In the genomic region with DNA sequence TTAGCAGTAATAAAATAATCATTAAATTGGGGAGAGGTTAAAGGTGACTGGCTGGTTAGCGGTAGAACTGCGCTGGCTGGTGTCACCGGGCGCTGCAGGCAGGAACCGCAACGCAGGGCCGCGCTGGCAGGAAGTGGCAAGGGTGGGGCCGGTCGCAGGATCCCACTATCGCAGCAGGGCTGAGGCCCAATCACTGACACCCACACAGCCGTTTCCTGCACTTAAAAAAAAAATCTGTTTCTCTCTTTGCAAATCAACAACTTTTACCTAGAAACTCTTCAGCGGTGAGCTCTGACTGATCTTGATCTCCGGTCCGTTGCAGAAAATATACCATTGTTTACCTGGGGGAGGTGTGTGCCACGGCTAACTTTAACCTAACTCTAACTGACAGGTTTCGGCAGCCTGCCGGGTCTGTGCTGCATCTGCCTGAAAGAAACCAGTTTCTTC, we compare ENCODE assay signal across 9 cellular contexts. TPM values are rescaled to one million over a fixed set of nuclear protein-coding genes. Genes with fewer than 3 reads are reported as not detected.
DNase-seq lines count a peak whose midpoint lies in the region; ATAC-seq, FAIRE-seq and TF ChIP-seq lines count a peak whose summit lies in the region.
"Had no signal": no experiment of that assay in that cellular context is flagged by ENCODE, and none has a peak within 500 bp of the region (broad histone marks: within the 10 kb centered on the region; RNA-seq: fewer than 3 reads in every experiment).

No MANE protein-coding gene starts in this region.

- ATAC-seq in HG03575 (IDR thresholded peaks at IDR 0.05; ENCODE audit: extremely low read depth, insufficient number of reproducible peaks, low FRiP score, unreplicated experiment) (peak; percentile 27), gastrocnemius medialis (no peak)
- ATAC-seq in activated CD8-positive, alpha-beta memory T cell treated with anti-CD3 and anti-CD28 coated beads, Interleukin-2, amount 10 ng/mL, durations not matched to agents 7 days and 5 days: peak; percentile 63
- peak; percentile 89 for ATAC-seq in stimulated activated memory B cell treated with anti-CD40 and anti-IgM and Interleukin-4, amounts not matched to agents 10 μg/mL and 1 μg/mL and 100 μg/mL, for 72 hours

- peaks cover 26% of the 10 kb centered on the region for H3K36me3 Mint-ChIP-seq in activated CD8-positive, alpha-beta memory T cell treated with anti-CD3 and anti-CD28 coated beads, Interleukin-2, amount 10 ng/mL, durations not matched to agents 7 days and 5 days
- peaks cover 33% of the 10 kb centered on the region for H3K36me3 Mint-ChIP-seq in stimulated activated memory B cell treated with anti-CD40 and anti-IgM and Interleukin-4, amounts not matched to agents 10 μg/mL and 1 μg/mL and 100 μg/mL, for 72 hours

- no peak for TF ChIP-seq POLR2A in gastrocnemius medialis (IDR thresholded peaks at IDR 0.05)

- no peak overlapping the region for H3K9ac ChIP-seq in kidney (ENCODE audit: low read length in 2 of 2)

- no peak for FAIRE-seq in kidney (lab: Jason Lieb, UNC)

- H3K9me3 Mint-ChIP-seq in activated CD8-positive, alpha-beta memory T cell treated with anti-CD3 and anti-CD28 coated beads, Interleukin-2, amount 10 ng/mL, durations not matched to agents 7 days and 5 days (ENCODE audit: low read depth): no peaks in the 10 kb centered on the region
- no peaks in the 10 kb centered on the region for H3K9me3 Mint-ChIP-seq in stimulated activated memory B cell treated with anti-CD40 and anti-IgM and Interleukin-4, amounts not matched to agents 10 μg/mL and 1 μg/mL and 100 μg/mL, for 72 hours

- in situ Hi-C loops in gastrocnemius medialis (cut with MboI; ENCODE audit: low sequenced_read_pairs in 4 of 4): no loop called here

- CTCF ChIA-PET in activated CD8-positive, alpha-beta memory T cell treated with anti-CD3 and anti-CD28 coated beads, Interleukin-2, amount 10 ng/mL, durations not matched to agents 7 days and 5 days (lab: Charles Lee): interaction anchor here (0.6 to 24.3 kb wide), 11 partner anchors 10 to 226 kb away, joined by 3 to 449 read pairs (median 3); a partner anchor contains a TSS

- H3K9me3 ChIP-seq in kidney (ENCODE audit: control insufficient read depth in 1 of 2, low read length in 2 of 2) (no peaks in the 10 kb centered on the region), gastrocnemius medialis (no peaks in the 10 kb centered on the region)

- no peak overlapping the region for H3K4me3 ChIP-seq in kidney (ENCODE audit: low read length in 2 of 2)
- no peak overlapping the region for H3K4me3 ChIP-seq in gastrocnemius medialis
- H3K4me3 ChIP-seq in foreskin fibroblast (ENCODE audit: low read depth in 1 of 2, low read length in 2 of 2): no peak overlapping the region

- H3K4me1 ChIP-seq in kidney (ENCODE audit: control insufficient read depth in 1 of 2, insufficient read depth in 1 of 2, low read depth in 1 of 2, low read length in 2 of 2) (peaks cover 30 to 33% of the 10 kb centered on the region in 2 donors), gastrocnemius medialis (peaks cover 18 to 57% of the 10 kb centered on the region in 2 donors)

- no peak for TF ChIP-seq CTCF in kidney (IDR thresholded peaks at IDR 0.05; ENCODE audit: borderline replicate concordance, extremely low read depth, insufficient read depth)
- no peak for TF ChIP-seq CTCF in gastrocnemius medialis (IDR thresholded peaks at IDR 0.05 in 4 of 5, conservative IDR thresholded peaks at IDR 0.05 in 1 of 5)
- TF ChIP-seq CTCF in foreskin fibroblast (IDR thresholded peaks at IDR 0.05; ENCODE audit: low read depth, low read length): no peak

- peak; percentile 19 for DNase-seq in NCI-H146 (lab: John Stamatoyannopoulos, UW)
- no peak for DNase-seq in NCI-H146 treated with DMSO at 0.1 percent for 48 hours (lab: John Stamatoyannopoulos, UW; ENCODE audit: unreplicated experiment)
- peak; percentile 96 for DNase-seq in activated CD8-positive, alpha-beta memory T cell treated with anti-CD3 and anti-CD28 coated beads, Interleukin-2, amount 10 ng/mL, durations not matched to agents 7 days and 5 days
- peak; percentile 91 for DNase-seq in kidney
- DNase-seq in gastrocnemius medialis: no peak
- DNase-seq in foreskin fibroblast: no peak

- H3K4me3 Mint-ChIP-seq in activated CD8-positive, alpha-beta memory T cell treated with anti-CD3 and anti-CD28 coated beads, Interleukin-2, amount 10 ng/mL, durations not matched to agents 7 days and 5 days: peak overlapping the region; percentile 57
- H3K4me3 Mint-ChIP-seq in stimulated activated memory B cell treated with anti-CD40 and anti-IgM and Interleukin-4, amounts not matched to agents 10 μg/mL and 1 μg/mL and 100 μg/mL, for 72 hours: peak overlapping the region; percentile 65

- H3K36me3 ChIP-seq in kidney (ENCODE audit: control insufficient read depth in 1 of 2, insufficient read depth in 2 of 2, low read length in 2 of 2) (peaks cover 12 to 15% of the 10 kb centered on the region in 2 donors), gastrocnemius medialis (peaks cover 0 to 26% of the 10 kb centered on the region in 2 donors)

- intact Hi-C loops in kidney (cut with DNase I): no loop called here
- intact Hi-C loops in gastrocnemius medialis (cut with DNase I; ENCODE audit: low total_unique reads): no loop called here

- no peaks in the 10 kb centered on the region for H3K27me3 ChIP-seq in gastrocnemius medialis

- H3K27ac ChIP-seq in kidney (ENCODE audit: low read depth in 2 of 2, low read length in 2 of 2) (peak overlapping the region; percentile 26 to 41), gastrocnemius medialis (peak overlapping the region in 2 of 4 donors; percentile 26 to 51)
- H3K27ac ChIP-seq: 22Rv1 had no signal

- H3K27me3 Mint-ChIP-seq in activated CD8-positive, alpha-beta memory T cell treated with anti-CD3 and anti-CD28 coated beads, Interleukin-2, amount 10 ng/mL, durations not matched to agents 7 days and 5 days: peaks cover 10% of the 10 kb centered on the region
- no peaks in the 10 kb centered on the region for H3K27me3 Mint-ChIP-seq in stimulated activated memory B cell treated with anti-CD40 and anti-IgM and Interleukin-4, amounts not matched to agents 10 μg/mL and 1 μg/mL and 100 μg/mL, for 72 hours

- no peak overlapping the region for H3K27ac Mint-ChIP-seq in activated CD8-positive, alpha-beta memory T cell treated with anti-CD3 and anti-CD28 coated beads, Interleukin-2, amount 10 ng/mL, durations not matched to agents 7 days and 5 days
- no peak overlapping the region for H3K27ac Mint-ChIP-seq in stimulated activated memory B cell treated with anti-CD40 and anti-IgM and Interleukin-4, amounts not matched to agents 10 μg/mL and 1 μg/mL and 100 μg/mL, for 72 hours

- peaks cover 38% of the 10 kb centered on the region for H3K4me1 Mint-ChIP-seq in activated CD8-positive, alpha-beta memory T cell treated with anti-CD3 and anti-CD28 coated beads, Interleukin-2, amount 10 ng/mL, durations not matched to agents 7 days and 5 days
- H3K4me1 Mint-ChIP-seq in stimulated activated memory B cell treated with anti-CD40 and anti-IgM and Interleukin-4, amounts not matched to agents 10 μg/mL and 1 μg/mL and 100 μg/mL, for 72 hours: peaks cover 34% of the 10 kb centered on the region

RNA-seq across cellular contexts. Expression of a gene that starts 46.9 kb away (rescaled TPM):
- total RNA-seq in activated CD8-positive, alpha-beta memory T cell treated with anti-CD3 and anti-CD28 coated beads, Interleukin-2, amount 10 ng/mL, durations not matched to agents 7 days and 5 days: 100 to 1,000 TPM in 1 of 2 experiments, 10 to 100 TPM in 1; 62.1 to 124 TPM
- total RNA-seq in kidney (131 TPM), gastrocnemius medialis (10 to 100 TPM in 3 of 4 donors, 1 to 10 TPM in 1; 6.8 to 45.6 (median 32.0) TPM)
- 114 TPM for polyA plus RNA-seq in kidney (ENCODE audit: insufficient read depth, low read depth, low replicate concordance)

Comparison
In these comparisons a context has a peak if more than half of its experiments do, and no peak if none do; other contexts are left out.
1. DNase-seq: peak in NCI-H146 (single experiment), activated CD8-positive, alpha-beta memory T cell treated with anti-CD3 and anti-CD28 coated beads, Interleukin-2, amount 10 ng/mL, durations not matched to agents 7 days and 5 days (single experiment) and kidney (single experiment); none in NCI-H146 treated with DMSO at 0.1 percent for 48 hours (single experiment), gastrocnemius medialis (0 of 2) and foreskin fibroblast (0 of 2).
2. ATAC-seq: peak in HG03575 (single experiment), activated CD8-positive, alpha-beta memory T cell treated with anti-CD3 and anti-CD28 coated beads, Interleukin-2, amount 10 ng/mL, durations not matched to agents 7 days and 5 days (single experiment) and stimulated activated memory B cell treated with anti-CD40 and anti-IgM and Interleukin-4, amounts not matched to agents 10 μg/mL and 1 μg/mL and 100 μg/mL, for 72 hours (single experiment); none in gastrocnemius medialis (0 of 2).